In genomic region chr11:119724956-119725355, GRCh38 we compare ENCODE assay signal across 23 cellular contexts. TPM values are rescaled to one million over a fixed set of nuclear protein-coding genes. Genes with fewer than 3 reads are reported as not detected.
DNase-seq lines count a peak whose midpoint lies in the region; ATAC-seq and TF ChIP-seq lines count a peak whose summit lies in the region.
"Had no signal": no experiment of that assay in that cellular context is flagged by ENCODE, and none has a peak within 500 bp of the region (broad histone marks: within the 10 kb centered on the region; RNA-seq: fewer than 3 reads in every experiment).

No MANE protein-coding gene starts in this region.

- H3K4me3 ChIP-seq in neuronal stem cell (ENCODE audit: low read length in 2 of 2), result no peak overlapping the region
- H3K4me3 ChIP-seq: body of pancreas, SJSA1, thoracic aorta had no signal

- H4K91ac ChIP-seq in H9 (ENCODE audit: insufficient read length, low read depth, low read length) (no peak overlapping the region), neuronal stem cell (ENCODE audit: low read depth, low read length, poor library complexity) (no peak overlapping the region)

- H2BK5ac ChIP-seq in H9 (ENCODE audit: insufficient read length, low read length), result no peak overlapping the region
- no peak overlapping the region for H2BK5ac ChIP-seq in neuronal stem cell (ENCODE audit: low read length)

- H2AFZ ChIP-seq in H9 (ENCODE audit: low read length), result no peak overlapping the region
- H2AFZ ChIP-seq in neuronal stem cell (ENCODE audit: low read length), result no peak overlapping the region

- no peak overlapping the region for H2BK12ac ChIP-seq in H9 (ENCODE audit: insufficient read length, low read depth, low read length)
- no peak overlapping the region for H2BK12ac ChIP-seq in neuronal stem cell (ENCODE audit: low read length)

- peaks cover 9% of the 10 kb centered on the region for H3K23me2 ChIP-seq in H9 (ENCODE audit: insufficient read length, low read depth, low read length, poor library complexity, severe bottlenecking)

- no peaks in the 10 kb centered on the region for H3K9me3 ChIP-seq in H9 (ENCODE audit: control insufficient read depth, low read depth, low read length)
- no peaks in the 10 kb centered on the region for H3K9me3 ChIP-seq in neuronal stem cell (replicated peaks in 1 of 2; ENCODE audit: control insufficient read depth in 2 of 2, insufficient read depth in 1 of 2, low read depth in 1 of 2, low read length in 2 of 2)
- H3K9me3 ChIP-seq: body of pancreas, SJSA1, thoracic aorta had no signal

- H3K14ac ChIP-seq in H9 (ENCODE audit: insufficient read depth, low read length), result no peak overlapping the region
- no peak overlapping the region for H3K14ac ChIP-seq in neuronal stem cell (ENCODE audit: low read length)

- H3T11ph ChIP-seq in H9 (ENCODE audit: low read length), result no peak overlapping the region

- ATAC-seq in foreskin keratinocyte, result no peak
- ATAC-seq: activated T-helper 17 cell treated with anti-CD3 and anti-CD28 coated beads, Interleukin-2, amount 50 U/mL, for 72 hours; body of pancreas; HepG2; naive thymus-derived CD4-positive, alpha-beta T cell; stimulated activated naive CD8-positive, alpha-beta T cell treated with anti-CD3 and anti-CD28 coated beads, Interleukin-15, Interleukin-2, amounts not matched to agents 100 U/mL and 50 U/mL, for 24 hours had no signal

- H2BK20ac ChIP-seq in H9 (ENCODE audit: low read depth, low read length, poor library complexity, severe bottlenecking), result no peak overlapping the region

- no peak overlapping the region for H3K4me2 ChIP-seq in H9 (ENCODE audit: insufficient read depth, insufficient read length, low read length)
- no peak overlapping the region for H3K4me2 ChIP-seq in neuronal stem cell (ENCODE audit: insufficient read depth, low read length, poor library complexity, severe bottlenecking)

- peaks cover 52% of the 10 kb centered on the region; the same call in 1 of the 2 replicates for H3K79me2 ChIP-seq in H9 (ENCODE audit: insufficient read depth, low read length)

- H2BK120ac ChIP-seq in H9 (ENCODE audit: low read depth, low read length, poor library complexity, severe bottlenecking) (no peak overlapping the region), neuronal stem cell (ENCODE audit: low read depth, low read length) (no peak overlapping the region)

- H3K27me3 Mint-ChIP-seq in H9 (ENCODE audit: low read depth) (peaks cover 4% of the 10 kb centered on the region), brain (peaks cover 9% of the 10 kb centered on the region), progenitor cell of endocrine pancreas (peaks cover 6% of the 10 kb centered on the region)
- H3K27me3 Mint-ChIP-seq: activated T-helper 17 cell treated with anti-CD3 and anti-CD28 coated beads, Interleukin-2, amount 50 U/mL, for 72 hours had no signal

- H3K36me3 Mint-ChIP-seq in H9 (ENCODE audit: insufficient read depth in 1 of 3, low read depth in 3 of 3), result peaks cover 3 to 33% (median 20%) of the 10 kb centered on the region in 3 experiments; a peak in 6 of 7 replicates
- peaks cover 18% of the 10 kb centered on the region for H3K36me3 Mint-ChIP-seq in brain
- peaks cover 1% of the 10 kb centered on the region for H3K36me3 Mint-ChIP-seq in progenitor cell of endocrine pancreas (ENCODE audit: insufficient read depth)
- H3K36me3 Mint-ChIP-seq: activated naive CD4-positive, alpha-beta T cell treated with anti-CD3 and anti-CD28 coated beads, Interleukin-2, amount 10 ng/mL, durations not matched to agents 7 days and 5 days; naive thymus-derived CD4-positive, alpha-beta T cell had no signal

- no peak overlapping the region for H2BK15ac ChIP-seq in H9 (ENCODE audit: low read depth, low read length)
- no peak overlapping the region for H2BK15ac ChIP-seq in neuronal stem cell (ENCODE audit: low read length)

- DNase-seq in H9 (no peak), foreskin keratinocyte (no peak), neuronal stem cell (ENCODE audit: low spot score) (no peak), progenitor cell of endocrine pancreas (ENCODE audit: low spot score, unreplicated experiment) (no peak), pons (ENCODE audit: low spot score) (no peak)
- no peak for DNase-seq in stimulated activated naive CD4-positive, alpha-beta T cell (lab: John Stamatoyannopoulos, UW)
- DNase-seq: activated CD4-positive, alpha-beta T cell treated with anti-CD3 and anti-CD28 coated beads for 4 hours; activated naive CD4-positive, alpha-beta T cell treated with anti-CD3 and anti-CD28 coated beads, Interleukin-2, amount 10 ng/mL, durations not matched to agents 7 days and 5 days; body of pancreas; cerebellar nuclear complex; EL; midbrain; MV-4-11; naive thymus-derived CD4-positive, alpha-beta T cell; NCI-H1436; small intestine; stimulated activated naive CD8-positive, alpha-beta T cell treated with anti-CD3 and anti-CD28 coated beads, Interleukin-15, Interleukin-2, amounts not matched to agents 100 U/mL and 50 U/mL, for 24 hours; WERI-Rb-1 had no signal

- no peak overlapping the region for H4K5ac ChIP-seq in H9 (ENCODE audit: insufficient read length, low read depth, low read length)

- H3K9me3 Mint-ChIP-seq in H9 (no peaks in the 10 kb centered on the region), brain (peaks cover 0 to 2% (median 0%) of the 10 kb centered on the region in 5 experiments), progenitor cell of endocrine pancreas (ENCODE audit: low read depth) (no peaks in the 10 kb centered on the region)
- H3K9me3 Mint-ChIP-seq: activated naive CD4-positive, alpha-beta T cell treated with anti-CD3 and anti-CD28 coated beads, Interleukin-2, amount 10 ng/mL, durations not matched to agents 7 days and 5 days; activated T-helper 17 cell treated with anti-CD3 and anti-CD28 coated beads, Interleukin-2, amount 50 U/mL, for 72 hours had no signal

- no peaks in the 10 kb centered on the region for H4K20me1 ChIP-seq in H9 (ENCODE audit: control insufficient read depth, insufficient read depth, insufficient read length)

- H3K9ac ChIP-seq in H9 (ENCODE audit: extremely low read depth, insufficient read length, low read length) (no peak overlapping the region), neuronal stem cell (ENCODE audit: low read depth, low read length, poor library complexity) (no peak overlapping the region)

- H3K27ac Mint-ChIP-seq in H9, result no peak overlapping the region
- peak overlapping the region in 3 of 5 experiments; percentile 31 to 83 (median 81) for H3K27ac Mint-ChIP-seq in brain
- no peak overlapping the region for H3K27ac Mint-ChIP-seq in progenitor cell of endocrine pancreas
- H3K27ac Mint-ChIP-seq: activated naive CD4-positive, alpha-beta T cell treated with anti-CD3 and anti-CD28 coated beads, Interleukin-2, amount 10 ng/mL, durations not matched to agents 7 days and 5 days; activated T-helper 17 cell treated with anti-CD3 and anti-CD28 coated beads, Interleukin-2, amount 50 U/mL, for 72 hours; naive thymus-derived CD4-positive, alpha-beta T cell had no signal

- no peak overlapping the region for H4K8ac ChIP-seq in H9 (replicated peaks; ENCODE audit: insufficient read length, low read depth, low read length)
- H4K8ac ChIP-seq in neuronal stem cell (ENCODE audit: low read depth, low read length), result no peak overlapping the region

- H3K4me1 ChIP-seq in H9 (ENCODE audit: insufficient read depth, low read length) (peaks cover 22% of the 10 kb centered on the region; the same call in 1 of the 2 replicates), foreskin keratinocyte (peaks cover 28% of the 10 kb centered on the region), neuronal stem cell (ENCODE audit: control insufficient read depth in 2 of 2, insufficient read depth in 1 of 2, low read depth in 1 of 2, low read length in 2 of 2) (peaks cover 24 to 49% of the 10 kb centered on the region in 2 donors)

- peaks cover 8% of the 10 kb centered on the region for H3K79me1 ChIP-seq in H9 (ENCODE audit: insufficient read depth, low read depth, low read length, poor library complexity, severe bottlenecking)
- H3K79me1 ChIP-seq in neuronal stem cell (ENCODE audit: low read depth, low read length), result peaks cover 29% of the 10 kb centered on the region

- WGBS in H9 (ENCODE audit: extremely low coverage, insufficient read length, low lambda C conversion rate), result no CpG with 5 or more reads among the region's 3 CpGs
- WGBS in neuronal stem cell (ENCODE audit: extremely low coverage in 2 of 2, insufficient read length in 2 of 2, insufficient replicate concordance in 1 of 2), 2 donors, result no CpG with 5 or more reads among the region's 3 CpGs

- no peak overlapping the region for H3K27ac ChIP-seq in H9 (ENCODE audit: insufficient read length, low read depth, low read length)
- H3K27ac ChIP-seq in foreskin keratinocyte, result peak overlapping the region; percentile 24
- no peak overlapping the region for H3K27ac ChIP-seq in neuronal stem cell (replicated peaks; ENCODE audit: low read length)
- H3K27ac ChIP-seq: SJSA1, thoracic aorta had no signal

- H3K36me3 ChIP-seq in neuronal stem cell (replicated peaks in 1 of 2; ENCODE audit: control insufficient read depth in 2 of 2, insufficient read depth in 2 of 2, low read length in 2 of 2), result peaks cover 0 to 4% of the 10 kb centered on the region in 2 donors
- H3K36me3 ChIP-seq: SJSA1, thoracic aorta had no signal

- H3K27me3 ChIP-seq in H9 (ENCODE audit: insufficient read depth, low read length) (no peaks in the 10 kb centered on the region), foreskin keratinocyte (no peaks in the 10 kb centered on the region), neuronal stem cell (ENCODE audit: control insufficient read depth in 3 of 3, insufficient read depth in 3 of 3, low read depth in 1 of 3, low read length in 3 of 3) (peaks cover 0 to 3% (median 0%) of the 10 kb centered on the region in 3 experiments)
- H3K27me3 ChIP-seq: body of pancreas, SJSA1 had no signal

- no peak overlapping the region for H3K23ac ChIP-seq in H9 (ENCODE audit: insufficient read length, low read depth, low read length)
- H3K23ac ChIP-seq in neuronal stem cell (ENCODE audit: low read depth, low read length, poor library complexity), result no peak overlapping the region

- H3K4ac ChIP-seq in H9 (ENCODE audit: low read depth, low read length), result no peak overlapping the region
- no peak overlapping the region for H3K4ac ChIP-seq in neuronal stem cell (ENCODE audit: low read length)

- H3K56ac ChIP-seq in H9 (ENCODE audit: insufficient read length, low read depth, low read length), result no peak overlapping the region

- no peak for TF ChIP-seq CTCF in H9 (conservative IDR thresholded peaks at IDR 0.05)
- TF ChIP-seq CTCF in brain (conservative IDR thresholded peaks at IDR 0.05), result no peak
- no peak for TF ChIP-seq CTCF in foreskin keratinocyte (conservative IDR thresholded peaks at IDR 0.05)
- TF ChIP-seq CTCF in progenitor cell of endocrine pancreas (IDR thresholded peaks at IDR 0.05; ENCODE audit: unreplicated experiment), result no peak

- H3K4me3 Mint-ChIP-seq in H9 (peak overlapping the region; percentile 5 to 99; a peak in 3 of 5 replicates), brain (peak overlapping the region; percentile 90 to 98 (median 91)), progenitor cell of endocrine pancreas (ENCODE audit: low read depth) (no peak overlapping the region)
- H3K4me3 Mint-ChIP-seq: activated naive CD4-positive, alpha-beta T cell treated with anti-CD3 and anti-CD28 coated beads, Interleukin-2, amount 10 ng/mL, durations not matched to agents 7 days and 5 days; activated T-helper 17 cell treated with anti-CD3 and anti-CD28 coated beads, Interleukin-2, amount 50 U/mL, for 72 hours had no signal

- H3K4me1 Mint-ChIP-seq in H9 (peaks cover 61 to 65% of the 10 kb centered on the region in 2 experiments), brain (peaks cover 76% of the 10 kb centered on the region), progenitor cell of endocrine pancreas (ENCODE audit: low read depth) (peaks cover 27% of the 10 kb centered on the region)

- H3K18ac ChIP-seq in H9 (ENCODE audit: insufficient read length, low read depth, low read length) (no peak overlapping the region), neuronal stem cell (ENCODE audit: low read length) (no peak overlapping the region)

- H2AK5ac ChIP-seq in H9 (ENCODE audit: insufficient read length, low read length), result no peak overlapping the region
- peak overlapping the region; percentile 49 for H2AK5ac ChIP-seq in neuronal stem cell (ENCODE audit: low read depth, low read length)

RNA-seq across cellular contexts. Expression of gene NECTIN1, which starts 4.0 kb away (rescaled TPM):
- total RNA-seq in H9 (2021), result 113 and 121 TPM in 2 replicates
- polyA plus RNA-seq in brain (ENCODE audit: insufficient read depth, low read depth, low replicate concordance), result 56.3 TPM
- total RNA-seq in foreskin keratinocyte, result 45.0 and 49.6 TPM in 2 replicates
- 28.6 and 33.1 TPM in 2 replicates for polyA plus RNA-seq in foreskin keratinocyte
- 36.8 TPM for polyA plus RNA-seq in neuronal stem cell (2013, experiment 1 of 2)
- polyA plus RNA-seq in neuronal stem cell (2013, experiment 2 of 2), result 36.7 TPM
- total RNA-seq in progenitor cell of endocrine pancreas, result 42.1 and 44.8 TPM in 2 replicates

Comparison
In these comparisons a context has a peak if more than half of its experiments do, and no peak if none do; other contexts are left out.
1. H3K27ac Mint-ChIP-seq: peak in brain (3 of 5); none in H9 (0 of 3) and progenitor cell of endocrine pancreas (single experiment).